In the genomic region with DNA sequence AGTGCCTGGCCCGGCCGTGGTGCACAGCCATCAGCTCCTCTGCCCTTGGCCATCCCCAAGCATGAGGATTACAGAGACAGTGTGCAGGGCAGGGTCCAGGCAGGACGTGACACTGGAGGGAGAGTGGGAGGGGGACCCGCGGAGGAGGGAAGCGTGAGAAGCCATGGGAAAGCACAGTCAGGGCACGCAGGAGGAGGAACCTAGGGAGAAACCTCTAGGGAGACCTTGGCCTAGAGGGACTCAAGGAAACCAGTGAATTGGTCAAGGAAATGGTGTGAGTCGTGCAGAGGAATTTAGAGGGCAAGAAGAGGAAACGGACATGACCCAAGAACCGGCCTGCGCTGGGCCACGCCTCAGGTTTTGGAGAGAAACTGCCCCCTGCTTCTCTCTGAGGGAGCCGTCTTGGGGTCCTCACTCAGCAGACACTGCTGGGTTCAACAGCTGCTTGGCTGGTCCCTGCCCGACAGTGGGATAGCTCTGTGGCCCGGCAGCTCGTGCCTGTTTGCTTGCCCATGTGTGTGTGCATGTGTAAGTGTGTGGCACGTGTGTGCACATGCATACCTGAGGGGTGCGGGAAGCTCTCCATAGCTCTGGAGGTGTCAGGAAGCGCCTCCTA, we compare ENCODE assay signal across 23 cellular contexts. TPM values are rescaled to one million over a fixed set of nuclear protein-coding genes. Genes with fewer than 3 reads are reported as not detected.
A peak's percentile ranks its signal among the peaks of the same experiment; 100 is the strongest.
DNase-seq lines count a peak whose midpoint lies in the region; ATAC-seq and TF ChIP-seq lines count a peak whose summit lies in the region.
"Had no signal": no experiment of that assay in that cellular context is flagged by ENCODE, and none has a peak within 500 bp of the region (broad histone marks: within the 10 kb centered on the region; RNA-seq: fewer than 3 reads in every experiment).

No MANE protein-coding gene starts in this region.

- no CpG with 5 or more reads among the region's 19 CpGs for WGBS in trophoblast cell (ENCODE audit: extremely low coverage, insufficient coverage, insufficient read length)

- H3K36me3 ChIP-seq in H7 (replicated peaks; ENCODE audit: control insufficient read depth, insufficient read depth, low read length), result no peaks in the 10 kb centered on the region
- no peaks in the 10 kb centered on the region for H3K36me3 ChIP-seq in left lung
- no peaks in the 10 kb centered on the region for H3K36me3 ChIP-seq in skeletal muscle satellite cell (ENCODE audit: insufficient read depth, low read length)
- H3K36me3 ChIP-seq in trophoblast cell (ENCODE audit: control insufficient read depth in 1 of 2, insufficient read depth in 2 of 2, low read length in 2 of 2), result no peaks in the 10 kb centered on the region
- H3K36me3 ChIP-seq: brain microvascular endothelial cell had no signal

- no peak for ATAC-seq in WTC11
- ATAC-seq in left lung, result no peak
- no peak for ATAC-seq in GM21526 (IDR thresholded peaks at IDR 0.05; ENCODE audit: low FRiP score, unreplicated experiment)
- ATAC-seq: activated CD8-positive, alpha-beta memory T cell treated with anti-CD3 and anti-CD28 coated beads, Interleukin-2, amount 10 ng/mL, durations not matched to agents 7 days and 5 days; activated T-helper 17 cell treated with anti-CD3 and anti-CD28 coated beads, Interleukin-2, amount 50 U/mL, for 72 hours; naive thymus-derived CD4-positive, alpha-beta T cell had no signal

- H2BK120ac ChIP-seq in trophoblast cell (ENCODE audit: insufficient read depth, low read length, poor library complexity), result no peak overlapping the region

- H2AFZ ChIP-seq in trophoblast cell (ENCODE audit: insufficient read depth, low read length, poor library complexity), result no peak overlapping the region
- H2AFZ ChIP-seq: hepatocyte, parathyroid adenoma had no signal

- no peak overlapping the region for H3K23ac ChIP-seq in trophoblast cell (ENCODE audit: low read length)

- H2BK5ac ChIP-seq in trophoblast cell (ENCODE audit: low read depth, low read length, poor library complexity), result no peak overlapping the region

- intact Hi-C loops in left lung (cut with DNase I), result no loop called here

- no peak overlapping the region for H3K14ac ChIP-seq in trophoblast cell (ENCODE audit: low read length)

- H3K27me3 ChIP-seq in H7 (ENCODE audit: control insufficient read depth, insufficient read depth, low read length) (no peaks in the 10 kb centered on the region; the same call in 1 of the 2 replicates), left lung (peaks cover 0 to 8% of the 10 kb centered on the region in 2 donors), skeletal muscle satellite cell (ENCODE audit: control insufficient read depth, insufficient read depth, low read length) (no peaks in the 10 kb centered on the region), trophoblast cell (ENCODE audit: insufficient read depth, low read length) (no peaks in the 10 kb centered on the region)
- H3K27me3 ChIP-seq: brain microvascular endothelial cell, hepatocyte had no signal

- no peaks in the 10 kb centered on the region for H3K79me2 ChIP-seq in trophoblast cell (ENCODE audit: control insufficient read depth, insufficient read depth, low read length, poor library complexity)
- H3K79me2 ChIP-seq: hepatocyte, parathyroid adenoma had no signal

- H3K4me3 ChIP-seq in H7 (ENCODE audit: insufficient read depth, low read depth, low read length) (no peak overlapping the region), left lung (no peak overlapping the region), skeletal muscle satellite cell (ENCODE audit: low read length) (no peak overlapping the region), trophoblast cell (ENCODE audit: low read depth, low read length) (no peak overlapping the region)
- H3K4me3 ChIP-seq: hepatocyte, skin epidermis had no signal

- H3K4me3 Mint-ChIP-seq in WTC11, result no peak overlapping the region
- H3K4me3 Mint-ChIP-seq: activated CD8-positive, alpha-beta memory T cell treated with anti-CD3 and anti-CD28 coated beads, Interleukin-2, amount 10 ng/mL, durations not matched to agents 7 days and 5 days; activated T-helper 17 cell treated with anti-CD3 and anti-CD28 coated beads, Interleukin-2, amount 50 U/mL, for 72 hours; CD8-positive, alpha-beta memory T cell; naive thymus-derived CD4-positive, alpha-beta T cell had no signal

- H2BK12ac ChIP-seq in trophoblast cell (ENCODE audit: low read length), result no peak overlapping the region

- H4K8ac ChIP-seq in trophoblast cell (ENCODE audit: low read depth, low read length), result no peak overlapping the region

- H3K9me3 Mint-ChIP-seq in WTC11, result no peaks in the 10 kb centered on the region
- H3K9me3 Mint-ChIP-seq: activated T-helper 17 cell treated with anti-CD3 and anti-CD28 coated beads, Interleukin-2, amount 50 U/mL, for 72 hours; CD8-positive, alpha-beta memory T cell; naive thymus-derived CD4-positive, alpha-beta T cell had no signal

- H3K36me3 Mint-ChIP-seq in WTC11, result no peaks in the 10 kb centered on the region
- H3K36me3 Mint-ChIP-seq: activated CD8-positive, alpha-beta memory T cell treated with anti-CD3 and anti-CD28 coated beads, Interleukin-2, amount 10 ng/mL, durations not matched to agents 7 days and 5 days; CD8-positive, alpha-beta memory T cell; naive thymus-derived CD4-positive, alpha-beta T cell had no signal

- no peak overlapping the region for H3K18ac ChIP-seq in trophoblast cell (ENCODE audit: low read length)

- no peaks in the 10 kb centered on the region for H3K27me3 Mint-ChIP-seq in WTC11 (ENCODE audit: low read depth)
- H3K27me3 Mint-ChIP-seq: activated CD8-positive, alpha-beta memory T cell treated with anti-CD3 and anti-CD28 coated beads, Interleukin-2, amount 10 ng/mL, durations not matched to agents 7 days and 5 days; activated T-helper 17 cell treated with anti-CD3 and anti-CD28 coated beads, Interleukin-2, amount 50 U/mL, for 72 hours had no signal

- H4K91ac ChIP-seq in trophoblast cell (ENCODE audit: low read depth, low read length), result no peak overlapping the region

- TF ChIP-seq CTCF in WTC11 (IDR thresholded peaks at IDR 0.05), result no peak
- TF ChIP-seq CTCF in left lung (IDR thresholded peaks at IDR 0.05), result no peak

- H3K4ac ChIP-seq in trophoblast cell (ENCODE audit: low read depth, low read length), result no peak overlapping the region

- POLR2A ChIA-PET in WTC11 (lab: Charles Lee), result no interaction called here

- no peak overlapping the region for H2AK5ac ChIP-seq in trophoblast cell (ENCODE audit: low read length)

- H3K79me1 ChIP-seq in trophoblast cell (ENCODE audit: low read length), result no peaks in the 10 kb centered on the region

- H3K27ac Mint-ChIP-seq in WTC11, result no peak overlapping the region
- H3K27ac Mint-ChIP-seq: activated CD8-positive, alpha-beta memory T cell treated with anti-CD3 and anti-CD28 coated beads, Interleukin-2, amount 10 ng/mL, durations not matched to agents 7 days and 5 days; activated T-helper 17 cell treated with anti-CD3 and anti-CD28 coated beads, Interleukin-2, amount 50 U/mL, for 72 hours; naive thymus-derived CD4-positive, alpha-beta T cell had no signal

- H4K12ac ChIP-seq in trophoblast cell (ENCODE audit: low read depth, low read length), result no peak overlapping the region

- H3K4me1 ChIP-seq in left lung (no peaks in the 10 kb centered on the region), skeletal muscle satellite cell (ENCODE audit: control insufficient read depth, insufficient read depth, low read length) (peaks cover 12% of the 10 kb centered on the region), trophoblast cell (ENCODE audit: control insufficient read depth in 1 of 2, insufficient read depth in 2 of 2, low read length in 2 of 2) (no peaks in the 10 kb centered on the region)
- H3K4me1 ChIP-seq: parathyroid adenoma had no signal

- peaks cover under 1% of the 10 kb centered on the region; the same call in 1 of the 2 replicates for H3K4me1 Mint-ChIP-seq in WTC11
- H3K4me1 Mint-ChIP-seq: activated CD8-positive, alpha-beta memory T cell treated with anti-CD3 and anti-CD28 coated beads, Interleukin-2, amount 10 ng/mL, durations not matched to agents 7 days and 5 days; activated T-helper 17 cell treated with anti-CD3 and anti-CD28 coated beads, Interleukin-2, amount 50 U/mL, for 72 hours; CD8-positive, alpha-beta memory T cell; naive thymus-derived CD4-positive, alpha-beta T cell had no signal

- H3K9ac ChIP-seq in skeletal muscle satellite cell (ENCODE audit: low read depth, low read length) (no peak overlapping the region), trophoblast cell (ENCODE audit: low read length) (no peak overlapping the region)
- H3K9ac ChIP-seq: parathyroid adenoma had no signal

- no peaks in the 10 kb centered on the region for H3K9me3 ChIP-seq in left lung
- H3K9me3 ChIP-seq in skeletal muscle satellite cell (replicated peaks; ENCODE audit: low read length), result no peaks in the 10 kb centered on the region
- H3K9me3 ChIP-seq in trophoblast cell (ENCODE audit: insufficient read depth, low read depth, low read length), result peaks cover 1% of the 10 kb centered on the region

- H3K4me2 ChIP-seq in skeletal muscle satellite cell (ENCODE audit: low read length), result peak overlapping the region; percentile 31
- H3K4me2 ChIP-seq in trophoblast cell (ENCODE audit: low read length), result no peak overlapping the region
- H3K4me2 ChIP-seq: hepatocyte had no signal

- DNase-seq in H7, result peak; percentile 32
- peak; percentile 7 for DNase-seq in WTC11 (ENCODE audit: low spot score)
- DNase-seq in left lung, result peak; percentile 17 to 60
- no peak for DNase-seq in trophoblast cell
- DNase-seq in hippocampal formation (lab: John Stamatoyannopoulos, UW), result no peak
- DNase-seq: activated CD4-positive, alpha-beta T cell treated with anti-CD3 and anti-CD28 coated beads for 4 hours; activated CD8-positive, alpha-beta memory T cell treated with anti-CD3 and anti-CD28 coated beads, Interleukin-2, amount 10 ng/mL, durations not matched to agents 7 days and 5 days; brain microvascular endothelial cell; cortex of kidney; DMS79 treated with DMSO at 0.1 percent for 48 hours; mesenchymal stem cell; naive thymus-derived CD4-positive, alpha-beta T cell; NCI-H1436; NCI-H526 treated with DMSO at 0.1 percent for 48 hours; stimulated activated naive CD4-positive, alpha-beta T cell had no signal

- H3K27ac ChIP-seq in left lung, result no peak overlapping the region
- H3K27ac ChIP-seq in trophoblast cell (ENCODE audit: low read depth, low read length), result no peak overlapping the region
- H3K27ac ChIP-seq: brain microvascular endothelial cell, hepatocyte, parathyroid adenoma, skin epidermis had no signal

- CTCF ChIA-PET in WTC11 (lab: Charles Lee), result no interaction called here

RNA-seq across cellular contexts. Expression of gene OPN4, which starts 3.2 kb away (rescaled TPM):
- not detected in 2 replicates for total RNA-seq in H7 (2014; rRNA removed; shearing (Covaris generic))
- total RNA-seq in WTC11 (2021) (not detected in 3 replicates), left lung (not detected)
- total RNA-seq in skeletal muscle satellite cell (2012; rRNA removed), result not detected in 2 replicates
- not detected in 2 replicates for polyA plus RNA-seq in trophoblast cell (2013)
- total RNA-seq: activated CD8-positive, alpha-beta memory T cell treated with anti-CD3 and anti-CD28 coated beads, Interleukin-2, amount 10 ng/mL, durations not matched to agents 7 days and 5 days; activated T-helper 17 cell treated with anti-CD3 and anti-CD28 coated beads, Interleukin-2, amount 50 U/mL, for 72 hours; CD8-positive, alpha-beta memory T cell; fibroblast of villous mesenchyme; hepatocyte; naive thymus-derived CD4-positive, alpha-beta T cell had no signal
- polyA plus RNA-seq: CD8-positive, alpha-beta memory T cell; hepatocyte; naive thymus-derived CD4-positive, alpha-beta T cell had no signal

RNA-seq across cellular contexts. Expression of gene LDB3, which starts 10.8 kb away (rescaled TPM):
- total RNA-seq in H7 (2014; rRNA removed; shearing (Covaris generic)), result 0.03 and 0.30 TPM in 2 replicates
- total RNA-seq in WTC11 (2021) (0.42 to 0.96 TPM (median 0.46 TPM) in 3 replicates), left lung (1 to 10 TPM; 1.5 to 2.7 TPM)
- 1.3 TPM in 1 of 2 replicates, not detected in the other for total RNA-seq in skeletal muscle satellite cell (2012; rRNA removed)
- 0.11 and 0.24 TPM in 2 replicates for polyA plus RNA-seq in trophoblast cell (2013)
- total RNA-seq: hepatocyte had no signal
- polyA plus RNA-seq: CD8-positive, alpha-beta memory T cell; naive thymus-derived CD4-positive, alpha-beta T cell had no signal

Comparison
In these comparisons a context has a peak if more than half of its experiments do, and no peak if none do; other contexts are left out.
1. DNase-seq: peak in H7 (single experiment), WTC11 (single experiment) and left lung (2 of 2); none in trophoblast cell (0 of 2) and hippocampal formation (0 of 2).